ENCODE assay signal across 23 cellular contexts in the genomic region with DNA sequence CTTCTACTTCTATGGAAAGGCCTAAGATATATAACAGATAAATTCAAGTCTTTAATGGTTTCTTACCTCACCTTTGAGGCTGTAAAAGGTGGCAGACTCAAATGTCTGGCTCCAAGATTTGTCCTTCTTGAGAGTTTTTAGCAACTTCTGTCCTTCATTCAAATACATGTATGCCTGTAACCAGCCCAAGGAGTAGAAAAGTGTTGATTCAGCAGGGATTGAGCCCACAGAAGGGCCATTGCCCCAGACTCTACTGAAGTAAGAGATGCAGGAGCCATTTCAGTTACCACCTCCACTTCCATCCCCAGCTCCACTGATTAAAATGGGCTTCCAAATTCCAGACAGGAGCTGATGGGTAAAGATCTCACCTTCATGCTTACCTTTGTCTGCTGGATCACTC.
"Had no signal": no experiment of that assay in that cellular context is flagged by ENCODE, and none has a peak within 500 bp of the region (broad histone marks: within the 10 kb centered on the region; RNA-seq: fewer than 3 reads in every experiment).

No MANE protein-coding gene starts in this region.

- H3K4me3 Mint-ChIP-seq: dendritic cell treated with granulocyte-macrophage colony-stimulating factor and Interleukin-4, amounts not matched to agents 40 ng/mL and 50 ng/mL, for 4 days; immature natural killer cell; naive thymus-derived CD4-positive, alpha-beta T cell had no signal

- H3K79me2 ChIP-seq: hepatocyte had no signal

- H3K4me3 ChIP-seq: colonic mucosa, dorsolateral prefrontal cortex, esophagus muscularis mucosa, gastroesophageal sphincter, heart left ventricle, hepatocyte, left lung, lower lobe of right lung had no signal

- DNase-seq: colonic mucosa; cortex of kidney; dorsolateral prefrontal cortex; effector CD4-positive, alpha-beta T cell; effector memory CD4-positive, alpha-beta T cell; foreskin keratinocyte; heart left ventricle; hypothalamus; immature natural killer cell; islet precursor cell; kidney; kidney glomerular epithelial cell; left colon; left lung; left ventricle myocardium superior; lower lobe of right lung; mesenchymal stem cell; midbrain; naive thymus-derived CD4-positive, alpha-beta T cell had no signal

- H3K36me3 ChIP-seq: colonic mucosa, esophagus muscularis mucosa, gastroesophageal sphincter, heart left ventricle, left lung, lower lobe of right lung had no signal

- ATAC-seq: foreskin keratinocyte; gastroesophageal sphincter; heart left ventricle; left colon; left lung; left ventricle myocardium superior; lower lobe of right lung; naive thymus-derived CD4-positive, alpha-beta T cell had no signal

- H2AFZ ChIP-seq: hepatocyte had no signal

- H3K27ac Mint-ChIP-seq: dendritic cell treated with granulocyte-macrophage colony-stimulating factor and Interleukin-4, amounts not matched to agents 40 ng/mL and 50 ng/mL, for 4 days; immature natural killer cell; naive thymus-derived CD4-positive, alpha-beta T cell had no signal

- H3K4me1 Mint-ChIP-seq: immature natural killer cell had no signal

- H3K27me3 ChIP-seq: colonic mucosa, dorsolateral prefrontal cortex, esophagus muscularis mucosa, gastroesophageal sphincter, heart left ventricle, hepatocyte, left lung had no signal

- H3K27me3 Mint-ChIP-seq: dendritic cell treated with granulocyte-macrophage colony-stimulating factor and Interleukin-4, amounts not matched to agents 40 ng/mL and 50 ng/mL, for 4 days had no signal

- H3K4me1 ChIP-seq: colonic mucosa, esophagus muscularis mucosa, foreskin keratinocyte, gastroesophageal sphincter, heart left ventricle, left lung, lower lobe of right lung had no signal

- H3K27ac ChIP-seq: colonic mucosa, dorsolateral prefrontal cortex, esophagus muscularis mucosa, foreskin keratinocyte, gastroesophageal sphincter, heart left ventricle, hepatocyte, left lung, lower lobe of right lung had no signal

- H3K9me3 Mint-ChIP-seq: dendritic cell treated with granulocyte-macrophage colony-stimulating factor and Interleukin-4, amounts not matched to agents 40 ng/mL and 50 ng/mL, for 4 days had no signal

- H3K4me2 ChIP-seq: hepatocyte had no signal

- H3K9me3 ChIP-seq: colonic mucosa, esophagus muscularis mucosa, gastroesophageal sphincter, heart left ventricle, left lung, lower lobe of right lung had no signal

- H3K36me3 Mint-ChIP-seq: immature natural killer cell; naive thymus-derived CD4-positive, alpha-beta T cell had no signal
